26 cellular contexts compared by ENCODE assay signal in genomic region chr11:120217526-120217925, GRCh38. TPM values are rescaled to one million over a fixed set of nuclear protein-coding genes. Genes with fewer than 3 reads are reported as not detected.
DNase-seq lines count a peak whose midpoint lies in the region; ATAC-seq and TF ChIP-seq lines count a peak whose summit lies in the region.
"Had no signal": no experiment of that assay in that cellular context is flagged by ENCODE, and none has a peak within 500 bp of the region (broad histone marks: within the 10 kb centered on the region; RNA-seq: fewer than 3 reads in every experiment).

No MANE protein-coding gene starts in this region.

- H3K27ac Mint-ChIP-seq in nephron = peak overlapping the region in 2 of 3 experiments; percentile 43 to 45
- no peak overlapping the region for H3K27ac Mint-ChIP-seq in CD4-positive, alpha-beta memory T cell
- H3K27ac Mint-ChIP-seq: activated CD4-positive, alpha-beta T cell treated with anti-CD3 and anti-CD28 coated beads, Interleukin-2, amount 10 ng/mL, durations not matched to agents 24 days and 14 days; activated naive CD4-positive, alpha-beta T cell treated with anti-CD3 and anti-CD28 coated beads for 36 hours; activated T-cell treated with anti-CD3 and anti-CD28 coated beads, Interleukin-2, amount 50 U/mL, for 72 hours; immature natural killer cell; progenitor cell of endocrine pancreas; T-helper 17 cell had no signal

- no peaks in the 10 kb centered on the region for H3K9me3 ChIP-seq in adipocyte (ENCODE audit: control insufficient read depth, low read length)
- no peaks in the 10 kb centered on the region for H3K9me3 ChIP-seq in CD4-positive, alpha-beta memory T cell (ENCODE audit: control insufficient read depth in 1 of 2, low read length in 2 of 2)
- H3K9me3 ChIP-seq: lower lobe of right lung, neutrophil, SK-N-SH had no signal

- H3K9ac ChIP-seq in adipocyte (ENCODE audit: low read length) = peak overlapping the region; percentile 8
- H3K9ac ChIP-seq: SK-N-SH had no signal

- DNase-seq in adipocyte (ENCODE audit: low read depth) (no peak), coronary artery (ENCODE audit: low spot score) (no peak), substantia nigra (lab: John Stamatoyannopoulos, UW) (no peak), superior temporal gyrus (ENCODE audit: extremely low spot score) (no peak)
- DNase-seq in CD4-positive, alpha-beta memory T cell = no peak
- DNase-seq: activated CD4-positive, alpha-beta T cell treated with anti-CD3 and anti-CD28 coated beads, Interleukin-2, amount 10 ng/mL, durations not matched to agents 24 days and 14 days; activated naive CD4-positive, alpha-beta T cell treated with anti-CD3 and anti-CD28 coated beads for 36 hours; activated T-cell treated with anti-CD3 and anti-CD28 coated beads, Interleukin-2, amount 50 U/mL, for 72 hours; aorta; Calu3; central memory CD4-positive, alpha-beta T cell; immature natural killer cell; lower lobe of right lung; NCI-H1694; SK-N-SH; stimulated activated CD4-positive, alpha-beta T cell treated with anti-CD3 and anti-CD28 coated beads, Interleukin-1b, Interleukin-23, amount 100 ng/mL, for 48 hours; T-helper 17 cell had no signal

- CTCF ChIA-PET in CD4-positive, alpha-beta memory T cell (lab: Charles Lee; ENCODE audit: partially characterized antibody) = no interaction called here

- no peak for ATAC-seq in HG02623 (IDR thresholded peaks at IDR 0.05; ENCODE audit: unreplicated experiment)
- ATAC-seq: activated T-cell treated with anti-CD3 and anti-CD28 coated beads, Interleukin-2, amount 50 U/mL, for 72 hours; GM12878; lower lobe of right lung; T-helper 17 cell had no signal

- H3K27ac ChIP-seq in coronary artery (peak overlapping the region in 1 of 2 donors; percentile 76), substantia nigra (ENCODE audit: low read depth, low read length, poor library complexity, severe bottlenecking) (peak overlapping the region; percentile 93)
- H3K27ac ChIP-seq in CD4-positive, alpha-beta memory T cell (ENCODE audit: low read depth, low read length) = no peak overlapping the region
- H3K27ac ChIP-seq: lower lobe of right lung, neutrophil, RWPE1 had no signal

- peaks cover 24% of the 10 kb centered on the region for H3K36me3 Mint-ChIP-seq in nephron (ENCODE audit: low read depth)
- H3K36me3 Mint-ChIP-seq in CD4-positive, alpha-beta memory T cell = no peaks in the 10 kb centered on the region
- H3K36me3 Mint-ChIP-seq: immature natural killer cell had no signal

- no peak overlapping the region for H3K4me3 ChIP-seq in adipocyte (ENCODE audit: low read length)
- H3K4me3 ChIP-seq in coronary artery = peak overlapping the region; percentile 40
- no peak overlapping the region for H3K4me3 ChIP-seq in CD4-positive, alpha-beta memory T cell (ENCODE audit: low read length in 2 of 2)
- H3K4me3 ChIP-seq: GM12878, lower lobe of right lung, skin epidermis had no signal

- TF ChIP-seq CTCF in coronary artery (IDR thresholded peaks at IDR 0.05) = no peak
- TF ChIP-seq CTCF in nephron (IDR thresholded peaks at IDR 0.05; ENCODE audit: unreplicated experiment in 3 of 3) = no peak

- H3K27me3 Mint-ChIP-seq in nephron (ENCODE audit: low read depth) = peaks cover 13% of the 10 kb centered on the region
- peaks cover 2 to 7% of the 10 kb centered on the region in 2 donors for H3K27me3 Mint-ChIP-seq in CD4-positive, alpha-beta memory T cell
- H3K27me3 Mint-ChIP-seq: T-helper 17 cell had no signal

- H3K4me3 Mint-ChIP-seq in nephron = no peak overlapping the region
- H3K4me3 Mint-ChIP-seq in CD4-positive, alpha-beta memory T cell = no peak overlapping the region
- H3K4me3 Mint-ChIP-seq: activated CD4-positive, alpha-beta T cell treated with anti-CD3 and anti-CD28 coated beads, Interleukin-2, amount 10 ng/mL, durations not matched to agents 24 days and 14 days; activated naive CD4-positive, alpha-beta T cell treated with anti-CD3 and anti-CD28 coated beads for 36 hours; activated T-cell treated with anti-CD3 and anti-CD28 coated beads, Interleukin-2, amount 50 U/mL, for 72 hours; immature natural killer cell; T-helper 17 cell had no signal

- H3K4me1 Mint-ChIP-seq in nephron = peaks cover 38% of the 10 kb centered on the region
- H3K4me1 Mint-ChIP-seq in CD4-positive, alpha-beta memory T cell = peaks cover 0 to 3% (median 0%) of the 10 kb centered on the region in 4 donors
- H3K4me1 Mint-ChIP-seq: immature natural killer cell had no signal

- no peaks in the 10 kb centered on the region for H3K9me3 Mint-ChIP-seq in nephron
- H3K9me3 Mint-ChIP-seq in CD4-positive, alpha-beta memory T cell = no peaks in the 10 kb centered on the region
- H3K9me3 Mint-ChIP-seq: activated CD4-positive, alpha-beta T cell treated with anti-CD3 and anti-CD28 coated beads, Interleukin-2, amount 10 ng/mL, durations not matched to agents 24 days and 14 days; activated naive CD4-positive, alpha-beta T cell treated with anti-CD3 and anti-CD28 coated beads for 36 hours; activated T-cell treated with anti-CD3 and anti-CD28 coated beads, Interleukin-2, amount 50 U/mL, for 72 hours; immature natural killer cell had no signal

- H3K4me1 ChIP-seq in adipocyte (ENCODE audit: control insufficient read depth, insufficient read depth, low read length) = peaks cover 94% of the 10 kb centered on the region
- no peaks in the 10 kb centered on the region for H3K4me1 ChIP-seq in CD4-positive, alpha-beta memory T cell (ENCODE audit: insufficient read depth, low read length)

- intact Hi-C loops in CD4-positive, alpha-beta memory T cell (cut with micrococcal nuclease) = no loop called here

- POLR2A ChIA-PET in CD4-positive, alpha-beta memory T cell (lab: Charles Lee; ENCODE audit: partially characterized antibody) = no interaction called here

- H3K27me3 ChIP-seq in adipocyte (replicated peaks; ENCODE audit: control insufficient read depth, insufficient read depth, low read length) = no peaks in the 10 kb centered on the region
- H3K27me3 ChIP-seq in CD4-positive, alpha-beta memory T cell (ENCODE audit: insufficient read depth, low read length) = no peaks in the 10 kb centered on the region

- H3K36me3 ChIP-seq in adipocyte (ENCODE audit: control insufficient read depth, insufficient read depth, low read length, severe bottlenecking) = peaks cover 12% of the 10 kb centered on the region
- H3K36me3 ChIP-seq in CD4-positive, alpha-beta memory T cell (ENCODE audit: insufficient read depth, low read length) = no peaks in the 10 kb centered on the region
- H3K36me3 ChIP-seq: lower lobe of right lung, neutrophil had no signal

RNA-seq across cellular contexts. Expression of gene OAF, which starts 6.7 kb away (rescaled TPM):
- total RNA-seq in CD4-positive, alpha-beta memory T cell = 1 to 10 TPM; 1.3 to 1.5 TPM
- polyA plus RNA-seq in CD4-positive, alpha-beta memory T cell = 1 to 10 TPM; 1.8 to 2.6 TPM

RNA-seq across cellular contexts. Expression of gene POU2F3, which starts 22.4 kb away (rescaled TPM):
- total RNA-seq in CD4-positive, alpha-beta memory T cell = not detected
- polyA plus RNA-seq in CD4-positive, alpha-beta memory T cell = not detected
- total RNA-seq: activated CD4-positive, alpha-beta T cell treated with anti-CD3 and anti-CD28 coated beads, Interleukin-2, amount 10 ng/mL, durations not matched to agents 24 days and 14 days; activated naive CD4-positive, alpha-beta T cell treated with anti-CD3 and anti-CD28 coated beads for 36 hours; aorta; Daoy; LHCN-M2; progenitor cell of endocrine pancreas; T-helper 17 cell had no signal
- polyA plus RNA-seq: immature natural killer cell had no signal

Comparison
In these comparisons a context has a peak if more than half of its experiments do, and no peak if none do; other contexts are left out.
1. H3K27ac Mint-ChIP-seq: peak in nephron (2 of 3); none in CD4-positive, alpha-beta memory T cell (0 of 7).